1 cellular context compared by ENCODE assay signal in the genomic region with DNA sequence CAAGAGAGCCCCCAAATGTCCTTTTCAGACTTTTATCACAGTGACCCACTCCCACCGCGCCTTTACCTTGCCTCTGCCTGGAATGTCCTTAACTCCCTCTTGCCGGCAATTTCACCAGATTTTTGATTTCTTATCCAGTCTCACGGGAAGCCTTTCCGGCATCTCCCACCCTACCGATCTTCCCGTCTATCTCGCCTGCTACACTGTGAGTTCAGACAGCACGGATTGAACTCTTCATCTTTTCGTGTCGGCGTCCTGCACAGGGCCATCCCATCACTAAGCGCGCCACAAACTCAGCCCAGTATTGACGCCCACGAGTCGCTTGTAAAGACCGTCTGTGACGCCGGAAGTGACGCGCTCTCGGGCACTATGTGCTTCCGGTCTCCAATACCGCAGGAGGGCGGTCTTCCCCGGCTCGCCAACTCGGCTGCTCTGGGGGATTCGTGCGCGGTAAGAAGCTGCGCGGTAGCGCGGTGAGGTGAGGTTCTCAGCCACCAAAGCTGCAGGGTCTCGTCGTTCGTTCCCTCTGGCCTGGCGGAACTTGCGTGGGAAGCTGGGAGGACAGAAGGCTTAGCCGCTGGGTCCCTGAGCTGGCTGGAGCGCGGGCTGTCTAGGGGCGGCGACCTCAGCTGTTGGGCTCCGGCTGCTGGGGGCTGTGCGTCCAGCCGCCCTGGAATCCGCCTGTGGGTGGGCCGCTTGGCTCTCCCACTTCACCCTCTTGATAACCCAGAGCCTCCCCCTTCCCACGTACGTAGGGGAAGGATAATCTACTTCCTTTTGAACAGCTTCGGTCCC.
TF ChIP-seq lines count a peak whose summit lies in the region.

A gene with protein sequence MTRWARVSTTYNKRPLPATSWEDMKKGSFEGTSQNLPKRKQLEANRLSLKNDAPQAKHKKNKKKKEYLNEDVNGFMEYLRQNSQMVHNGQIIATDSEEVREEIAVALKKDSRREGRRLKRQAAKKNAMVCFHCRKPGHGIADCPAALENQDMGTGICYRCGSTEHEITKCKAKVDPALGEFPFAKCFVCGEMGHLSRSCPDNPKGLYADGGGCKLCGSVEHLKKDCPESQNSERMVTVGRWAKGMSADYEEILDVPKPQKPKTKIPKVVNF (plus strand): TSS at position 367 of the 795 bp plus-strand sequence. CDS start 3,171 bp downstream, outside the sequence.

TF ChIP-seq in K562, 482 proteins besides CTCF, POLR2A, EP300 and RAD21 (continued from another document and continues in another):
- TF ChIP-seq RERE (CRISPR knock-in tag; IDR thresholded peaks at IDR 0.05; ENCODE audit: borderline replicate concordance): 0 out of 2 replicates have a peak, but pooled peaks have one; percentile 35
- TF ChIP-seq ZFX (CRISPR knock-in tag; IDR thresholded peaks at IDR 0.05): peak; percentile 77
- TF ChIP-seq, protein P1, sequence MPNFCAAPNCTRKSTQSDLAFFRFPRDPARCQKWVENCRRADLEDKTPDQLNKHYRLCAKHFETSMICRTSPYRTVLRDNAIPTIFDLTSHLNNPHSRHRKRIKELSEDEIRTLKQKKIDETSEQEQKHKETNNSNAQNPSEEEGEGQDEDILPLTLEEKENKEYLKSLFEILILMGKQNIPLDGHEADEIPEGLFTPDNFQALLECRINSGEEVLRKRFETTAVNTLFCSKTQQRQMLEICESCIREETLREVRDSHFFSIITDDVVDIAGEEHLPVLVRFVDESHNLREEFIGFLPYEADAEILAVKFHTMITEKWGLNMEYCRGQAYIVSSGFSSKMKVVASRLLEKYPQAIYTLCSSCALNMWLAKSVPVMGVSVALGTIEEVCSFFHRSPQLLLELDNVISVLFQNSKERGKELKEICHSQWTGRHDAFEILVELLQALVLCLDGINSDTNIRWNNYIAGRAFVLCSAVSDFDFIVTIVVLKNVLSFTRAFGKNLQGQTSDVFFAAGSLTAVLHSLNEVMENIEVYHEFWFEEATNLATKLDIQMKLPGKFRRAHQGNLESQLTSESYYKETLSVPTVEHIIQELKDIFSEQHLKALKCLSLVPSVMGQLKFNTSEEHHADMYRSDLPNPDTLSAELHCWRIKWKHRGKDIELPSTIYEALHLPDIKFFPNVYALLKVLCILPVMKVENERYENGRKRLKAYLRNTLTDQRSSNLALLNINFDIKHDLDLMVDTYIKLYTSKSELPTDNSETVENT (CRISPR knock-in tag; IDR thresholded peaks at IDR 0.05): peak; percentile 46; the same call in 1 of the 2 replicates
- no peak for TF ChIP-seq ZNF77 (CRISPR knock-in tag; IDR thresholded peaks at IDR 0.05)
- TF ChIP-seq, protein P2, sequence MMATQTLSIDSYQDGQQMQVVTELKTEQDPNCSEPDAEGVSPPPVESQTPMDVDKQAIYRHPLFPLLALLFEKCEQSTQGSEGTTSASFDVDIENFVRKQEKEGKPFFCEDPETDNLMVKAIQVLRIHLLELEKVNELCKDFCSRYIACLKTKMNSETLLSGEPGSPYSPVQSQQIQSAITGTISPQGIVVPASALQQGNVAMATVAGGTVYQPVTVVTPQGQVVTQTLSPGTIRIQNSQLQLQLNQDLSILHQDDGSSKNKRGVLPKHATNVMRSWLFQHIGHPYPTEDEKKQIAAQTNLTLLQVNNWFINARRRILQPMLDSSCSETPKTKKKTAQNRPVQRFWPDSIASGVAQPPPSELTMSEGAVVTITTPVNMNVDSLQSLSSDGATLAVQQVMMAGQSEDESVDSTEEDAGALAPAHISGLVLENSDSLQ (IDR thresholded peaks at IDR 0.05): peak; percentile 73
- TF ChIP-seq ATF1 (CRISPR knock-in tag; IDR thresholded peaks at IDR 0.05): peak; percentile 81
- TF ChIP-seq ATF1 (tag; IDR thresholded peaks at IDR 0.05): peak; percentile 98
- TF ChIP-seq, protein P3, sequence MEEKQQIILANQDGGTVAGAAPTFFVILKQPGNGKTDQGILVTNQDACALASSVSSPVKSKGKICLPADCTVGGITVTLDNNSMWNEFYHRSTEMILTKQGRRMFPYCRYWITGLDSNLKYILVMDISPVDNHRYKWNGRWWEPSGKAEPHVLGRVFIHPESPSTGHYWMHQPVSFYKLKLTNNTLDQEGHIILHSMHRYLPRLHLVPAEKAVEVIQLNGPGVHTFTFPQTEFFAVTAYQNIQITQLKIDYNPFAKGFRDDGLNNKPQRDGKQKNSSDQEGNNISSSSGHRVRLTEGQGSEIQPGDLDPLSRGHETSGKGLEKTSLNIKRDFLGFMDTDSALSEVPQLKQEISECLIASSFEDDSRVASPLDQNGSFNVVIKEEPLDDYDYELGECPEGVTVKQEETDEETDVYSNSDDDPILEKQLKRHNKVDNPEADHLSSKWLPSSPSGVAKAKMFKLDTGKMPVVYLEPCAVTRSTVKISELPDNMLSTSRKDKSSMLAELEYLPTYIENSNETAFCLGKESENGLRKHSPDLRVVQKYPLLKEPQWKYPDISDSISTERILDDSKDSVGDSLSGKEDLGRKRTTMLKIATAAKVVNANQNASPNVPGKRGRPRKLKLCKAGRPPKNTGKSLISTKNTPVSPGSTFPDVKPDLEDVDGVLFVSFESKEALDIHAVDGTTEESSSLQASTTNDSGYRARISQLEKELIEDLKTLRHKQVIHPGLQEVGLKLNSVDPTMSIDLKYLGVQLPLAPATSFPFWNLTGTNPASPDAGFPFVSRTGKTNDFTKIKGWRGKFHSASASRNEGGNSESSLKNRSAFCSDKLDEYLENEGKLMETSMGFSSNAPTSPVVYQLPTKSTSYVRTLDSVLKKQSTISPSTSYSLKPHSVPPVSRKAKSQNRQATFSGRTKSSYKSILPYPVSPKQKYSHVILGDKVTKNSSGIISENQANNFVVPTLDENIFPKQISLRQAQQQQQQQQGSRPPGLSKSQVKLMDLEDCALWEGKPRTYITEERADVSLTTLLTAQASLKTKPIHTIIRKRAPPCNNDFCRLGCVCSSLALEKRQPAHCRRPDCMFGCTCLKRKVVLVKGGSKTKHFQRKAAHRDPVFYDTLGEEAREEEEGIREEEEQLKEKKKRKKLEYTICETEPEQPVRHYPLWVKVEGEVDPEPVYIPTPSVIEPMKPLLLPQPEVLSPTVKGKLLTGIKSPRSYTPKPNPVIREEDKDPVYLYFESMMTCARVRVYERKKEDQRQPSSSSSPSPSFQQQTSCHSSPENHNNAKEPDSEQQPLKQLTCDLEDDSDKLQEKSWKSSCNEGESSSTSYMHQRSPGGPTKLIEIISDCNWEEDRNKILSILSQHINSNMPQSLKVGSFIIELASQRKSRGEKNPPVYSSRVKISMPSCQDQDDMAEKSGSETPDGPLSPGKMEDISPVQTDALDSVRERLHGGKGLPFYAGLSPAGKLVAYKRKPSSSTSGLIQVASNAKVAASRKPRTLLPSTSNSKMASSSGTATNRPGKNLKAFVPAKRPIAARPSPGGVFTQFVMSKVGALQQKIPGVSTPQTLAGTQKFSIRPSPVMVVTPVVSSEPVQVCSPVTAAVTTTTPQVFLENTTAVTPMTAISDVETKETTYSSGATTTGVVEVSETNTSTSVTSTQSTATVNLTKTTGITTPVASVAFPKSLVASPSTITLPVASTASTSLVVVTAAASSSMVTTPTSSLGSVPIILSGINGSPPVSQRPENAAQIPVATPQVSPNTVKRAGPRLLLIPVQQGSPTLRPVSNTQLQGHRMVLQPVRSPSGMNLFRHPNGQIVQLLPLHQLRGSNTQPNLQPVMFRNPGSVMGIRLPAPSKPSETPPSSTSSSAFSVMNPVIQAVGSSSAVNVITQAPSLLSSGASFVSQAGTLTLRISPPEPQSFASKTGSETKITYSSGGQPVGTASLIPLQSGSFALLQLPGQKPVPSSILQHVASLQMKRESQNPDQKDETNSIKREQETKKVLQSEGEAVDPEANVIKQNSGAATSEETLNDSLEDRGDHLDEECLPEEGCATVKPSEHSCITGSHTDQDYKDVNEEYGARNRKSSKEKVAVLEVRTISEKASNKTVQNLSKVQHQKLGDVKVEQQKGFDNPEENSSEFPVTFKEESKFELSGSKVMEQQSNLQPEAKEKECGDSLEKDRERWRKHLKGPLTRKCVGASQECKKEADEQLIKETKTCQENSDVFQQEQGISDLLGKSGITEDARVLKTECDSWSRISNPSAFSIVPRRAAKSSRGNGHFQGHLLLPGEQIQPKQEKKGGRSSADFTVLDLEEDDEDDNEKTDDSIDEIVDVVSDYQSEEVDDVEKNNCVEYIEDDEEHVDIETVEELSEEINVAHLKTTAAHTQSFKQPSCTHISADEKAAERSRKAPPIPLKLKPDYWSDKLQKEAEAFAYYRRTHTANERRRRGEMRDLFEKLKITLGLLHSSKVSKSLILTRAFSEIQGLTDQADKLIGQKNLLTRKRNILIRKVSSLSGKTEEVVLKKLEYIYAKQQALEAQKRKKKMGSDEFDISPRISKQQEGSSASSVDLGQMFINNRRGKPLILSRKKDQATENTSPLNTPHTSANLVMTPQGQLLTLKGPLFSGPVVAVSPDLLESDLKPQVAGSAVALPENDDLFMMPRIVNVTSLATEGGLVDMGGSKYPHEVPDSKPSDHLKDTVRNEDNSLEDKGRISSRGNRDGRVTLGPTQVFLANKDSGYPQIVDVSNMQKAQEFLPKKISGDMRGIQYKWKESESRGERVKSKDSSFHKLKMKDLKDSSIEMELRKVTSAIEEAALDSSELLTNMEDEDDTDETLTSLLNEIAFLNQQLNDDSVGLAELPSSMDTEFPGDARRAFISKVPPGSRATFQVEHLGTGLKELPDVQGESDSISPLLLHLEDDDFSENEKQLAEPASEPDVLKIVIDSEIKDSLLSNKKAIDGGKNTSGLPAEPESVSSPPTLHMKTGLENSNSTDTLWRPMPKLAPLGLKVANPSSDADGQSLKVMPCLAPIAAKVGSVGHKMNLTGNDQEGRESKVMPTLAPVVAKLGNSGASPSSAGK (IDR thresholded peaks at IDR 0.05): peak; percentile 33; the same call in 1 of the 2 replicates
- TF ChIP-seq PCBP1 (IDR thresholded peaks at IDR 0.05; ENCODE audit: low read depth, low read length, poor library complexity, severe bottlenecking): no peak
- TF ChIP-seq POLR2AphosphoS5 (IDR thresholded peaks at IDR 0.05; ENCODE audit: control insufficient read depth, insufficient read depth, low read depth, low read length): peak; percentile 90; the same call in 1 of the 2 replicates
- peak; percentile 53; the same call in 1 of the 2 replicates for TF ChIP-seq ELF1 (tag; IDR thresholded peaks at IDR 0.05)
- TF ChIP-seq VEZF1 (CRISPR knock-in tag; IDR thresholded peaks at IDR 0.05): peak; percentile 62
- no peak for TF ChIP-seq ZNF766 (CRISPR knock-in tag; conservative IDR thresholded peaks at IDR 0.05)
- TF ChIP-seq L3MBTL2 (IDR thresholded peaks at IDR 0.05): peak; percentile 55
- TF ChIP-seq KDM5B (IDR thresholded peaks at IDR 0.05; ENCODE audit: insufficient replicate concordance, low read depth, low read length): peak; percentile 97
- TF ChIP-seq KHSRP (IDR thresholded peaks at IDR 0.05): 0 out of 2 replicates have a peak, but pooled peaks have one; percentile 52
- peak; percentile 29; the same call in 1 of the 2 replicates for TF ChIP-seq ZNF511 (CRISPR knock-in tag; IDR thresholded peaks at IDR 0.05)
- TF ChIP-seq RB1 (IDR thresholded peaks at IDR 0.05; ENCODE audit: low read depth): peak; percentile 68; the same call in 1 of the 2 replicates
